1 cellular context compared by ENCODE assay signal in the genomic region with DNA sequence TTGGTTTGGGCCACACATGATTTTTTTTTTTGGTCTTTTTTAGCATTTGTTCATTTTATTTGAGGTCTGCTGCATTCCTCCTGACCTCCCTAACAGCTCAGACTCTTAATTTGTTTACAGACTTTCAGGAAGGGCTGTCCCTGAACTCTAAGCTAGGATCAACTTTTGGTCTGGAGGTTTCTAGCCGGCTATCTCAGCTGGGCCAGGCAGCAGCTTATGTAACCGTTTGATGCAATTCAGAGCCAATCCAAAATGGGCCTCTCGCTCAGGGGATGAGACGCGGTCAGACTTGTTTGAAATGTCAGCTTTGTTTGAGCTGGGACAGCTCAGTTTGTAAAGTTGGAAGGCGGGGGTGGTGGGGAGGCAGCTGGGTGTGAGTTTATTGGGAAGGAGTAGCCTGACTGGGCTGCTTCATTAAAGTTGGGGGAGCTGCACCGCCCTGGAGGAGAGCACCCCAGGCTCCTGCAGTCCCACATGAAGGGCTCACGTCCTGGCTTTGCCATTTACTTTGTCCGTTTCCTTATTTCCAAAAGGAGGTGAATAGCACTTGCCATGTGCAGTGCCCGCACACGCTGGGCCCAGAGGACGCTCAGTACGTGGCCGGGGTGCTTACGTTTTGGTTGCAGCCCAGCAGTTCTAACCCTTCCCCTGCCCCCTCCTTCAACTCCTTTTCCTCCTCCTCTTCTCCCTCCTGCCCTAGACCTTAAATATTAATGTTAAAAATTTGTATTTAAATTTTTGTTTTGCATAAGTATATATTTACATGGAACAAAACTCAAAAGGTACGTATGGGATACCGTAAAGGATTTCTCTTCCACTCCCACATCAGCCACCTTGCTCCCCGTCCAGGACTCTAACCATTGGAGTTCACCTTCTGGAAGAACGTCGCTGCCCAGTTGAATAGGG.
TF ChIP-seq lines count a peak whose summit lies in the region.

No MANE protein-coding gene starts in this region.

TF ChIP-seq in HepG2, 621 proteins besides CTCF, POLR2A, EP300 and RAD21 (continued from another document):
- TF ChIP-seq, protein P1, sequence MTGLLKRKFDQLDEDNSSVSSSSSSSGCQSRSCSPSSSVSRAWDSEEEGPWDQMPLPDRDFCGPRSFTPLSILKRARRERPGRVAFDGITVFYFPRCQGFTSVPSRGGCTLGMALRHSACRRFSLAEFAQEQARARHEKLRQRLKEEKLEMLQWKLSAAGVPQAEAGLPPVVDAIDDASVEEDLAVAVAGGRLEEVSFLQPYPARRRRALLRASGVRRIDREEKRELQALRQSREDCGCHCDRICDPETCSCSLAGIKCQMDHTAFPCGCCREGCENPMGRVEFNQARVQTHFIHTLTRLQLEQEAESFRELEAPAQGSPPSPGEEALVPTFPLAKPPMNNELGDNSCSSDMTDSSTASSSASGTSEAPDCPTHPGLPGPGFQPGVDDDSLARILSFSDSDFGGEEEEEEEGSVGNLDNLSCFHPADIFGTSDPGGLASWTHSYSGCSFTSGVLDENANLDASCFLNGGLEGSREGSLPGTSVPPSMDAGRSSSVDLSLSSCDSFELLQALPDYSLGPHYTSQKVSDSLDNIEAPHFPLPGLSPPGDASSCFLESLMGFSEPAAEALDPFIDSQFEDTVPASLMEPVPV (CRISPR knock-in tag; IDR thresholded peaks at IDR 0.05), result peak; percentile 73
- peak; percentile 97 for TF ChIP-seq TSC22D2 (CRISPR knock-in tag; IDR thresholded peaks at IDR 0.05; ENCODE audit: borderline replicate concordance)
- TF ChIP-seq PLRG1 (conservative IDR thresholded peaks at IDR 0.05), result no peak
- peak; percentile 22 for TF ChIP-seq HNRNPLL (IDR thresholded peaks at IDR 0.05; ENCODE audit: low read depth, low read length, poor library complexity, severe bottlenecking)
- TF ChIP-seq, protein P2, sequence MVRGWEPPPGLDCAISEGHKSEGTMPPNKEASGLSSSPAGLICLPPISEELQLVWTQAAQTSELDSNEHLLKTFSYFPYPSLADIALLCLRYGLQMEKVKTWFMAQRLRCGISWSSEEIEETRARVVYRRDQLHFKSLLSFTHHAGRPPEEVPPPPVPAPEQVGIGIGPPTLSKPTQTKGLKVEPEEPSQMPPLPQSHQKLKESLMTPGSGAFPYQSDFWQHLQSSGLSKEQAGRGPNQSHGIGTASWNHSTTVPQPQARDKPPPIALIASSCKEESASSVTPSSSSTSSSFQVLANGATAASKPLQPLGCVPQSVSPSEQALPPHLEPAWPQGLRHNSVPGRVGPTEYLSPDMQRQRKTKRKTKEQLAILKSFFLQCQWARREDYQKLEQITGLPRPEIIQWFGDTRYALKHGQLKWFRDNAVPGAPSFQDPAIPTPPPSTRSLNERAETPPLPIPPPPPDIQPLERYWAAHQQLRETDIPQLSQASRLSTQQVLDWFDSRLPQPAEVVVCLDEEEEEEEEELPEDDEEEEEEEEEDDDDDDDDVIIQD (CRISPR knock-in tag; IDR thresholded peaks at IDR 0.05; ENCODE audit: low read depth), result peak; percentile 94
- peak; percentile 93 for TF ChIP-seq ZNF205 (CRISPR knock-in tag; IDR thresholded peaks at IDR 0.05)
- TF ChIP-seq NPAS2 (CRISPR knock-in tag; IDR thresholded peaks at IDR 0.05; ENCODE audit: borderline replicate concordance), result no peak
- TF ChIP-seq NFIC (IDR thresholded peaks at IDR 0.05; ENCODE audit: low read length), result peak; percentile 87; the same call in 1 of the 2 replicates
- 0 out of 2 replicates have a peak, but pooled peaks have one; percentile 70 for TF ChIP-seq ZFP37 (CRISPR knock-in tag; IDR thresholded peaks at IDR 0.05; ENCODE audit: borderline replicate concordance)
- peak; percentile 96 for TF ChIP-seq ZNF781 (CRISPR knock-in tag; IDR thresholded peaks at IDR 0.05; ENCODE audit: borderline replicate concordance, not compliant biosample characterization)
- TF ChIP-seq ZSCAN22 (CRISPR knock-in tag; IDR thresholded peaks at IDR 0.05), result no peak; the same call in 1 of the 2 replicates
- TF ChIP-seq ZNF446 (CRISPR knock-in tag; IDR thresholded peaks at IDR 0.05), result peak; percentile 65; the same call in 1 of the 2 replicates
- TF ChIP-seq SATB2 (CRISPR knock-in tag; IDR thresholded peaks at IDR 0.05), result no peak; the same call in 1 of the 2 replicates
- peak; percentile 97 for TF ChIP-seq ZNF350 (CRISPR knock-in tag; IDR thresholded peaks at IDR 0.05; ENCODE audit: borderline replicate concordance, low read depth)
- TF ChIP-seq KAT7 (CRISPR knock-in tag; IDR thresholded peaks at IDR 0.05; ENCODE audit: borderline replicate concordance), result peak; percentile 87
- TF ChIP-seq XRCC5 (optimal IDR thresholded peaks at IDR 0.05; ENCODE audit: low read length), result peak; percentile 91
- peak; percentile 79 for TF ChIP-seq ZNF317 (CRISPR knock-in tag; IDR thresholded peaks at IDR 0.05)
- no peak for TF ChIP-seq KLF9 (CRISPR knock-in tag; IDR thresholded peaks at IDR 0.05; ENCODE audit: low read depth)
- TF ChIP-seq, protein P3, sequence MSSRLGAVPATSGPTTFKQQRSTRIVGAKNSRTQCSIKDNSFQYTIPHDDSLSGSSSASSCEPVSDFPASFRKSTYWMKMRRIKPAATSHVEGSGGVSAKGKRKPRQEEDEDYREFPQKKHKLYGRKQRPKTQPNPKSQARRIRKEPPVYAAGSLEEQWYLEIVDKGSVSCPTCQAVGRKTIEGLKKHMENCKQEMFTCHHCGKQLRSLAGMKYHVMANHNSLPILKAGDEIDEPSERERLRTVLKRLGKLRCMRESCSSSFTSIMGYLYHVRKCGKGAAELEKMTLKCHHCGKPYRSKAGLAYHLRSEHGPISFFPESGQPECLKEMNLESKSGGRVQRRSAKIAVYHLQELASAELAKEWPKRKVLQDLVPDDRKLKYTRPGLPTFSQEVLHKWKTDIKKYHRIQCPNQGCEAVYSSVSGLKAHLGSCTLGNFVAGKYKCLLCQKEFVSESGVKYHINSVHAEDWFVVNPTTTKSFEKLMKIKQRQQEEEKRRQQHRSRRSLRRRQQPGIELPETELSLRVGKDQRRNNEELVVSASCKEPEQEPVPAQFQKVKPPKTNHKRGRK (CRISPR knock-in tag; IDR thresholded peaks at IDR 0.05), result no peak
- TF ChIP-seq GLI4 (CRISPR knock-in tag; IDR thresholded peaks at IDR 0.05; ENCODE audit: borderline replicate concordance), result peak; percentile 83; the same call in 1 of the 2 replicates
- peak; percentile 97 for TF ChIP-seq RXRA (CRISPR knock-in tag; IDR thresholded peaks at IDR 0.05)
- TF ChIP-seq FOXK1 (CRISPR knock-in tag; IDR thresholded peaks at IDR 0.05; ENCODE audit: borderline replicate concordance, low read depth), result peak; percentile 95; the same call in 1 of the 2 replicates
- no peak for TF ChIP-seq ZNF7 (CRISPR knock-in tag; IDR thresholded peaks at IDR 0.05)
- TF ChIP-seq ZNF282 (IDR thresholded peaks at IDR 0.05; ENCODE audit: partially characterized antibody), result no peak
- TF ChIP-seq, protein P4, sequence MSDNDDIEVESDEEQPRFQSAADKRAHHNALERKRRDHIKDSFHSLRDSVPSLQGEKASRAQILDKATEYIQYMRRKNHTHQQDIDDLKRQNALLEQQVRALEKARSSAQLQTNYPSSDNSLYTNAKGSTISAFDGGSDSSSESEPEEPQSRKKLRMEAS (IDR thresholded peaks at IDR 0.05), result peak; percentile 45; the same call in 1 of the 2 replicates
- no peak for TF ChIP-seq TAF15 (IDR thresholded peaks at IDR 0.05; ENCODE audit: low read depth, low read length, poor library complexity, severe bottlenecking)
- TF ChIP-seq GABPA (IDR thresholded peaks at IDR 0.05; ENCODE audit: low read depth, low read length), result no peak
- TF ChIP-seq GABPA (CRISPR knock-in tag; IDR thresholded peaks at IDR 0.05; ENCODE audit: low read depth), result no peak
- TF ChIP-seq TBX3 (IDR thresholded peaks at IDR 0.05; ENCODE audit: borderline replicate concordance), result no peak
- TF ChIP-seq, protein P5, sequence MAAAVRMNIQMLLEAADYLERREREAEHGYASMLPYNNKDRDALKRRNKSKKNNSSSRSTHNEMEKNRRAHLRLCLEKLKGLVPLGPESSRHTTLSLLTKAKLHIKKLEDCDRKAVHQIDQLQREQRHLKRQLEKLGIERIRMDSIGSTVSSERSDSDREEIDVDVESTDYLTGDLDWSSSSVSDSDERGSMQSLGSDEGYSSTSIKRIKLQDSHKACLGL (CRISPR knock-in tag; IDR thresholded peaks at IDR 0.05), result no peak
- no peak for TF ChIP-seq SP1 (IDR thresholded peaks at IDR 0.05)
- peak; percentile 21; the same call in 1 of the 2 replicates for TF ChIP-seq SP1 (CRISPR knock-in tag; IDR thresholded peaks at IDR 0.05)
- TF ChIP-seq, protein P6, sequence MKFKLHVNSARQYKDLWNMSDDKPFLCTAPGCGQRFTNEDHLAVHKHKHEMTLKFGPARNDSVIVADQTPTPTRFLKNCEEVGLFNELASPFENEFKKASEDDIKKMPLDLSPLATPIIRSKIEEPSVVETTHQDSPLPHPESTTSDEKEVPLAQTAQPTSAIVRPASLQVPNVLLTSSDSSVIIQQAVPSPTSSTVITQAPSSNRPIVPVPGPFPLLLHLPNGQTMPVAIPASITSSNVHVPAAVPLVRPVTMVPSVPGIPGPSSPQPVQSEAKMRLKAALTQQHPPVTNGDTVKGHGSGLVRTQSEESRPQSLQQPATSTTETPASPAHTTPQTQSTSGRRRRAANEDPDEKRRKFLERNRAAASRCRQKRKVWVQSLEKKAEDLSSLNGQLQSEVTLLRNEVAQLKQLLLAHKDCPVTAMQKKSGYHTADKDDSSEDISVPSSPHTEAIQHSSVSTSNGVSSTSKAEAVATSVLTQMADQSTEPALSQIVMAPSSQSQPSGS (CRISPR knock-in tag; IDR thresholded peaks at IDR 0.05), result peak; percentile 98
- TF ChIP-seq RORA (CRISPR knock-in tag; IDR thresholded peaks at IDR 0.05), result peak; percentile 69; the same call in 1 of the 2 replicates
